Comparison of ENCODE assay signal across 8 cellular contexts in genomic region chr17:81481011-81481799, GRCh38. TPM values are rescaled to one million over a fixed set of nuclear protein-coding genes. Genes with fewer than 3 reads are reported as not detected.
A peak's percentile ranks its signal among the peaks of the same experiment; 100 is the strongest.
DNase-seq lines count a peak whose midpoint lies in the region; ATAC-seq, FAIRE-seq and TF ChIP-seq lines count a peak whose summit lies in the region.

No MANE protein-coding gene starts in this region.

- H3K4me3 ChIP-seq in brain microvascular endothelial cell (ENCODE audit: low read depth, low read length) (peak overlapping the region; percentile 4), iPS-20b (ENCODE audit: low read length) (peak overlapping the region; percentile 58), skeletal muscle tissue (ENCODE audit: low read length in 3 of 3) (peak overlapping the region; percentile 60 to 71 (median 62))

- H3K27me3 ChIP-seq in brain microvascular endothelial cell (replicated peaks): no peaks in the 10 kb centered on the region
- peaks cover 58% of the 10 kb centered on the region for H3K27me3 ChIP-seq in iPS-20b (ENCODE audit: insufficient read depth, low read length)
- no peaks in the 10 kb centered on the region for H3K27me3 ChIP-seq in skeletal muscle tissue (ENCODE audit: control insufficient read depth in 3 of 3, insufficient read depth in 3 of 3, low read length in 3 of 3)

- H3K9ac ChIP-seq in iPS-20b (ENCODE audit: low read depth, low read length) (peak overlapping the region; percentile 32; the same call in 1 of the 2 replicates), skeletal muscle tissue (ENCODE audit: low read depth in 1 of 3, low read length in 3 of 3) (peak overlapping the region in 2 of 3 donors; percentile 64 to 74)

- H3K36me3 ChIP-seq in brain microvascular endothelial cell (replicated peaks) (no peaks in the 10 kb centered on the region), iPS-20b (ENCODE audit: insufficient read depth, low read depth, low read length) (no peaks in the 10 kb centered on the region), skeletal muscle tissue (ENCODE audit: control insufficient read depth in 3 of 3, insufficient read depth in 3 of 3, low read length in 3 of 3) (no peaks in the 10 kb centered on the region)

- in situ Hi-C loops in brain microvascular endothelial cell (cut with HindIII; ENCODE audit: low pct_ligation_motif_present, low sequenced_read_pairs): no loop called here

- H3K4me1 ChIP-seq in iPS-20b (ENCODE audit: insufficient read depth, low read length) (no peaks in the 10 kb centered on the region), skeletal muscle tissue (ENCODE audit: control insufficient read depth in 3 of 3, insufficient read depth in 3 of 3, low read length in 3 of 3) (peaks cover 29 to 44% (median 43%) of the 10 kb centered on the region in 3 donors)

- FAIRE-seq in RCC 7860 (lab: Jason Lieb, UNC): no peak

- TF ChIP-seq CTCF in brain microvascular endothelial cell (IDR thresholded peaks at IDR 0.05; ENCODE audit: low read depth, low read length, missing control alignments): no peak

- ATAC-seq in GM21360 (IDR thresholded peaks at IDR 0.05; ENCODE audit: unreplicated experiment): no peak

- DNase-seq in AG20443 (ENCODE audit: low spot score) (peak; percentile 92), NCI-H1048 (lab: John Stamatoyannopoulos, UW) (peak; percentile 67), T-helper 9 cell (peak; percentile 36), brain microvascular endothelial cell (no peak), RCC 7860 (ENCODE audit: low spot score) (no peak)

- no peak overlapping the region for H3K27ac ChIP-seq in brain microvascular endothelial cell
- H3K27ac ChIP-seq in iPS-20b (ENCODE audit: low read length): no peak overlapping the region
- H3K27ac ChIP-seq in skeletal muscle tissue (ENCODE audit: low read depth, low read length): no peak overlapping the region

- H3K9me3 ChIP-seq in iPS-20b (ENCODE audit: insufficient read depth, low read depth, low read length): no peaks in the 10 kb centered on the region
- no peaks in the 10 kb centered on the region for H3K9me3 ChIP-seq in skeletal muscle tissue (ENCODE audit: control insufficient read depth in 3 of 3, low read length in 3 of 3)

RNA-seq across cellular contexts. Expression of gene ACTG1, which starts 31.4 kb away (rescaled TPM):
- 1,613 TPM for total RNA-seq in skeletal muscle tissue

RNA-seq across cellular contexts. Expression of gene FSCN2, which starts 47.0 kb away (rescaled TPM):
- 1.0 TPM for total RNA-seq in skeletal muscle tissue

Comparison
In these comparisons a context has a peak if more than half of its experiments do, and no peak if none do; other contexts are left out.
1. DNase-seq: peak in AG20443 (single experiment), NCI-H1048 (single experiment) and T-helper 9 cell (single experiment); none in brain microvascular endothelial cell (single experiment) and RCC 7860 (single experiment).
2. H3K4me3 ChIP-seq: peak in every context shown above with its lines; median percentile 62 in skeletal muscle tissue; 58 in iPS-20b; 4 in brain microvascular endothelial cell.